13 cellular contexts compared by ENCODE assay signal in the genomic region with DNA sequence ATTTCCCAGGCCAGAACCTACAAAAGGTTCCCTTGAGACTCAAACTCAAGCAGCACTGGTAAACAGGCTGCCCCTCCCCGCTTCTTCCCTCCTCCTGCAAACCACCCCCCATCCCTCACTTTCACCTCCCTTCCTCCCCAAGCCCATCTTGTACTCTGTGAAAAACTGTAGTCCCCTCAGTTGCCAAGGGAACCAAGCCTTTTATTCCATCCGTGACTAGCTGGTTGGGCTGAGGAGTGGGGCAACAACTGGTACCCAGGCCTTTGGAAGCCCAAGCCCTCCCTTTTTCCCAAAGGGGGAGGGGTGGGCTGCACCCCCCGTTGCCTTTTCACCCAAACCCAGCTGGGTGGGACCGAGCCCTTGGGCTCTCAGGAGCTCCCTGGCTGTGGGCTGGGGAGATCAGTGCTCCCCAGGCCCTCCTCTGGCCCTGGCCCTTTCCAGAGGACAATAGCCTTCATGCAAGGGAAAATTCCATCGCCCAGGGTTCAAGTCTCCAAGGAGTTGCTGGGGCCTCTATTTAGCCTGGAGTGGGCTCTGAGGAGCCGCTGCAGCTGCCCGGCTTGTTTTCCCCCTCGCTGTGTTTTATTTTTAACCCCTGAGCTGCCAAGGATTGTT.
DNase-seq lines count a peak whose midpoint lies in the region; ATAC-seq and TF ChIP-seq lines count a peak whose summit lies in the region.
"Had no signal": no experiment of that assay in that cellular context is flagged by ENCODE, and none has a peak within 500 bp of the region (broad histone marks: within the 10 kb centered on the region; RNA-seq: fewer than 3 reads in every experiment).

No MANE protein-coding gene starts in this region.

- H3K27me3 ChIP-seq in cardiac muscle cell, result no peaks in the 10 kb centered on the region
- H3K27me3 ChIP-seq in ectodermal cell (ENCODE audit: control insufficient read depth, insufficient read depth, low read length, poor library complexity, severe bottlenecking), result no peaks in the 10 kb centered on the region

- ATAC-seq in Right ventricle myocardium superior (ENCODE audit: poor library complexity) (no peak), HG02938 (IDR thresholded peaks at IDR 0.05; ENCODE audit: unreplicated experiment) (no peak)
- ATAC-seq: natural killer cell treated with Interleukin-12 subunit alpha and Interleukin-12 subunit beta and Interleukin-15 and Interleukin-18, amount 100 ng/mL, for 72 hours had no signal

- H3K4me1 ChIP-seq in cardiac muscle cell (ENCODE audit: low read depth) (peaks cover 65% of the 10 kb centered on the region), ectodermal cell (ENCODE audit: control insufficient read depth, insufficient read depth, low read length) (peaks cover 33% of the 10 kb centered on the region), mesodermal cell (ENCODE audit: control insufficient read depth, insufficient read depth, low read length, poor library complexity, severe bottlenecking) (peaks cover 28% of the 10 kb centered on the region)

- H3K9me3 ChIP-seq in cardiac muscle cell (ENCODE audit: low read depth), result no peaks in the 10 kb centered on the region
- H3K9me3 ChIP-seq in ectodermal cell (ENCODE audit: control insufficient read depth, low read length), result no peaks in the 10 kb centered on the region
- no peaks in the 10 kb centered on the region for H3K9me3 ChIP-seq in mesodermal cell (ENCODE audit: control insufficient read depth, low read length)

- 2 to 3% methylated on average over 8 of the region's 8 CpGs for WGBS in ectodermal cell, 2 experiments
- WGBS in mesodermal cell (ENCODE audit: insufficient coverage in 2 of 2), 2 experiments, result 22 to 29% methylated on average over 3 to 7 of the region's 8 CpGs

- POLR2A ChIA-PET in RWPE1 (lab: Yijun Ruan, JAX; ENCODE audit: low non-redundant PET), result no interaction called here

- H3K27ac ChIP-seq in cardiac muscle cell (peak overlapping the region; percentile 53), ectodermal cell (ENCODE audit: insufficient read depth, low read depth, low read length, poor library complexity, severe bottlenecking) (peak overlapping the region; percentile 76), mesodermal cell (ENCODE audit: low read depth, low read length, severe bottlenecking) (peak overlapping the region; percentile 72), temporal lobe (ENCODE audit: low read depth, low read length) (peak overlapping the region; percentile 78), RWPE1 (no peak overlapping the region)

- no peak overlapping the region for H3K4me3 ChIP-seq in cardiac muscle cell
- no peak overlapping the region for H3K4me3 ChIP-seq in ectodermal cell (ENCODE audit: insufficient read depth, low read depth, low read length)
- H3K4me3 ChIP-seq in mesodermal cell (ENCODE audit: extremely low read depth, insufficient read depth, low read length, poor library complexity, severe bottlenecking), result no peak overlapping the region

- intact Hi-C loops in Right ventricle myocardium superior (cut with DNase I), result loop anchor here (5.0 kb wide), 1 partner anchor 61 kb away; a partner anchor contains a TSS

- TF ChIP-seq CTCF in cardiac muscle cell (IDR thresholded peaks at IDR 0.05; ENCODE audit: low read depth, low read length) (no peak), RWPE1 (conservative IDR thresholded peaks at IDR 0.05; ENCODE audit: low read depth) (no peak)

- CTCF ChIA-PET in RWPE1 (lab: Yijun Ruan, JAX), result no interaction called here

- no peaks in the 10 kb centered on the region for H3K36me3 ChIP-seq in cardiac muscle cell
- no peaks in the 10 kb centered on the region for H3K36me3 ChIP-seq in ectodermal cell (ENCODE audit: control insufficient read depth, insufficient read depth, low read length)
- no peaks in the 10 kb centered on the region for H3K36me3 ChIP-seq in mesodermal cell (ENCODE audit: control insufficient read depth, insufficient read depth, low read length)

- no peak for DNase-seq in cardiac muscle cell (ENCODE audit: low read depth in 1 of 2, low spot score in 1 of 2)
- DNase-seq in Right ventricle myocardium superior, result no peak
- DNase-seq in germinal center (ENCODE audit: low spot score), result no peak
- no peak for DNase-seq in RWPE1 (ENCODE audit: low spot score)
- DNase-seq: activated CD4-positive, alpha-beta T cell treated with anti-CD3 and anti-CD28 coated beads, Interleukin-2, amount 50 U/mL, for 1 hour; activated effector memory CD4-positive, alpha-beta T cell treated with anti-CD3 and anti-CD28 coated beads, Interleukin-2, amount 50 U/mL, for 16 hours; DMS153; T-helper 1 cell had no signal
